In genomic region chr20:36481380-36482043, GRCh38 we compare ENCODE assay signal across 12 cellular contexts. TPM values are rescaled to one million over a fixed set of nuclear protein-coding genes. Genes with fewer than 3 reads are reported as not detected.
DNase-seq lines count a peak whose midpoint lies in the region; ATAC-seq and TF ChIP-seq lines count a peak whose summit lies in the region.
"Had no signal": no experiment of that assay in that cellular context is flagged by ENCODE, and none has a peak within 500 bp of the region (broad histone marks: within the 10 kb centered on the region; RNA-seq: fewer than 3 reads in every experiment).

No MANE protein-coding gene starts in this region.

- H3K9me3 Mint-ChIP-seq in activated CD8-positive, alpha-beta T cell treated with anti-CD3 and anti-CD28 coated beads, Interleukin-2, amount 10 ng/mL, durations not matched to agents 7 days and 5 days (ENCODE audit: insufficient read depth) = no peaks in the 10 kb centered on the region
- H3K9me3 Mint-ChIP-seq: naive thymus-derived CD8-positive, alpha-beta T cell had no signal

- H3K4me3 ChIP-seq in dorsolateral prefrontal cortex (peak overlapping the region in 10 of 59 donors; percentile 2 to 38 (median 10)), neutrophil (ENCODE audit: low read depth in 1 of 2, low read length in 1 of 2) (no peak overlapping the region)

- H3K9me3 ChIP-seq in neutrophil = no peaks in the 10 kb centered on the region
- H3K9me3 ChIP-seq: Caco-2 had no signal

- H3K27ac Mint-ChIP-seq in activated CD8-positive, alpha-beta T cell treated with anti-CD3 and anti-CD28 coated beads, Interleukin-2, amount 10 ng/mL, durations not matched to agents 7 days and 5 days = no peak overlapping the region

- H3K27me3 Mint-ChIP-seq in activated CD8-positive, alpha-beta T cell treated with anti-CD3 and anti-CD28 coated beads, Interleukin-2, amount 10 ng/mL, durations not matched to agents 7 days and 5 days (ENCODE audit: low read depth) = no peaks in the 10 kb centered on the region
- H3K27me3 Mint-ChIP-seq: naive thymus-derived CD8-positive, alpha-beta T cell had no signal

- H3K36me3 ChIP-seq in neutrophil = no peaks in the 10 kb centered on the region

- no peak for ATAC-seq in HG03520 (IDR thresholded peaks at IDR 0.05; ENCODE audit: unreplicated experiment)
- ATAC-seq in activated CD8-positive, alpha-beta T cell treated with anti-CD3 and anti-CD28 coated beads, Interleukin-2, amount 10 ng/mL, durations not matched to agents 7 days and 5 days = no peak
- ATAC-seq in HG03095 (IDR thresholded peaks at IDR 0.05; ENCODE audit: unreplicated experiment) = no peak
- ATAC-seq: naive thymus-derived CD8-positive, alpha-beta T cell had no signal

- POLR2A ChIA-PET in GM10248 (lab: Yijun Ruan, JAX) = no interaction called here
- POLR2A ChIA-PET in activated CD8-positive, alpha-beta T cell treated with anti-CD3 and anti-CD28 coated beads, Interleukin-2, amount 10 ng/mL, durations not matched to agents 7 days and 5 days (lab: Charles Lee) = interaction anchor here (1.3 kb wide), 1 partner anchor 17 kb away, joined by 3 read pairs; no protein-coding TSS in a partner anchor

- CTCF ChIA-PET in GM10248 (lab: Yijun Ruan, JAX) = interaction anchor here (1.2 to 2.5 kb wide), 3 partner anchors 9 to 25 kb away, joined by 4 to 8 read pairs (median 4); no protein-coding TSS in a partner anchor
- CTCF ChIA-PET in activated CD8-positive, alpha-beta T cell treated with anti-CD3 and anti-CD28 coated beads, Interleukin-2, amount 10 ng/mL, durations not matched to agents 7 days and 5 days (lab: Charles Lee) = interaction anchor here (0.6 to 2.3 kb wide), 2 partner anchors 11 to 1360 kb away, joined by 3 to 7 read pairs; no protein-coding TSS in a partner anchor

- no peak; the same call in 1 of the 2 replicates for TF ChIP-seq CTCF in C4-2B (conservative IDR thresholded peaks at IDR 0.05)
- TF ChIP-seq CTCF in dorsolateral prefrontal cortex (IDR thresholded peaks at IDR 0.05 in 54 of 56, conservative IDR thresholded peaks at IDR 0.05 in 2 of 56; ENCODE audit: low read depth in 1 of 56, partially characterized antibody in 56 of 56) = peak in 16 of 56 donors; percentile 7 to 38 (median 17)
- no peak for TF ChIP-seq CTCF in neutrophil (IDR thresholded peaks at IDR 0.05)
- no peak for TF ChIP-seq CTCF in GM10248 (IDR thresholded peaks at IDR 0.05; ENCODE audit: control extremely low read depth, extremely low read depth, low read depth, missing control alignments)

- H3K4me3 Mint-ChIP-seq in activated CD8-positive, alpha-beta T cell treated with anti-CD3 and anti-CD28 coated beads, Interleukin-2, amount 10 ng/mL, durations not matched to agents 7 days and 5 days = no peak overlapping the region
- H3K4me3 Mint-ChIP-seq: naive thymus-derived CD8-positive, alpha-beta T cell had no signal

- H3K36me3 Mint-ChIP-seq in activated CD8-positive, alpha-beta T cell treated with anti-CD3 and anti-CD28 coated beads, Interleukin-2, amount 10 ng/mL, durations not matched to agents 7 days and 5 days (ENCODE audit: low read depth) = no peaks in the 10 kb centered on the region

- DNase-seq in NCI-H1694 (lab: John Stamatoyannopoulos, UW) = peak; percentile 50
- no peak for DNase-seq in dorsolateral prefrontal cortex
- no peak for DNase-seq in GM10248 (ENCODE audit: extremely low spot score)
- DNase-seq in activated CD8-positive, alpha-beta T cell treated with anti-CD3 and anti-CD28 coated beads, Interleukin-2, amount 10 ng/mL, durations not matched to agents 7 days and 5 days = no peak
- DNase-seq: Caco-2; central memory CD4-positive, alpha-beta T cell; naive thymus-derived CD8-positive, alpha-beta T cell; T-helper 1 cell had no signal

- H3K27ac ChIP-seq in C4-2B (peak overlapping the region; percentile 85), dorsolateral prefrontal cortex (peak overlapping the region in 44 of 59 donors; percentile 2 to 81 (median 47)), neutrophil (peak overlapping the region; percentile 14)

- intact Hi-C loops in dorsolateral prefrontal cortex (cut with DNase I) = no loop called here

- peaks cover 10 to 12% of the 10 kb centered on the region in 2 experiments for H3K4me1 ChIP-seq in neutrophil (ENCODE audit: control insufficient read depth in 1 of 2, insufficient read depth in 1 of 2, low read depth in 1 of 2, low read length in 1 of 2)

- no peaks in the 10 kb centered on the region for H3K27me3 ChIP-seq in dorsolateral prefrontal cortex
- H3K27me3 ChIP-seq in neutrophil = no peaks in the 10 kb centered on the region

- peaks cover 3% of the 10 kb centered on the region for H3K4me1 Mint-ChIP-seq in activated CD8-positive, alpha-beta T cell treated with anti-CD3 and anti-CD28 coated beads, Interleukin-2, amount 10 ng/mL, durations not matched to agents 7 days and 5 days (ENCODE audit: low read depth)

RNA-seq across cellular contexts. Expression of gene MYL9, which starts 59.8 kb away (rescaled TPM):
- 100 to 1,000 TPM in 8 of 120 experiments, 10 to 100 TPM in 111, 1 to 10 TPM in 1; 8.1 to 407 (median 27.4) TPM for total RNA-seq in dorsolateral prefrontal cortex
- under 1 TPM; 0.18 to 0.31 TPM for total RNA-seq in activated CD8-positive, alpha-beta T cell treated with anti-CD3 and anti-CD28 coated beads, Interleukin-2, amount 10 ng/mL, durations not matched to agents 7 days and 5 days
- total RNA-seq: naive thymus-derived CD8-positive, alpha-beta T cell had no signal

Comparison
In these comparisons a context has a peak if more than half of its experiments do, and no peak if none do; other contexts are left out.
1. H3K27ac ChIP-seq: peak in every context shown above with its lines; median percentile 85 in C4-2B; 47 in dorsolateral prefrontal cortex; 14 in neutrophil.
2. RNA of gene MYL9, which starts 59.8 kb away (total RNA-seq): 8.1 to 407 TPM in dorsolateral prefrontal cortex; 0.18 to 0.31 TPM in activated CD8-positive, alpha-beta T cell treated with anti-CD3 and anti-CD28 coated beads, Interleukin-2, amount 10 ng/mL, durations not matched to agents 7 days and 5 days; every median in the first group is over 4 times any median in the second.